16 cellular contexts compared by ENCODE assay signal in the genomic region with DNA sequence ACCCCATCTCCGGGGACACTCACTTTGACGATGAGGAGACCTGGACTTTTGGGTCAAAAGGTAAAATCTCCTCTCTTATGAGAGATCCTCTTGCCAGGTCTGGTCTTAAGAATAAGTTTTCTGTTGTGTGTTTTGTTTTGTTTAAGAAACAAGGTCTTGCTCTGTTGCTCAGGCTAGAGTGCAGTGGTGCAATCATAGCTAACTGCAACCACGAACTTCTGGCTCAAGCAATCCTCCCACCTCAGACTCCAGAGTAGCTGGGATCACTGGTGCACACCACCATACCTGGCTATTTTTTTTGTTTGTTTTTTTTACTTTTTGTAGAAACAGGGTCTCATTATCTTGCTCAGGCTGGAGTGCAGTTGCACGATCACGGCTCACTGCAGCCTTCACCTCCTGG. TPM values are rescaled to one million over a fixed set of nuclear protein-coding genes. Genes with fewer than 3 reads are reported as not detected.
"Had no signal": no experiment of that assay in that cellular context is flagged by ENCODE, and none has a peak within 500 bp of the region (broad histone marks: within the 10 kb centered on the region; RNA-seq: fewer than 3 reads in every experiment).

No MANE protein-coding gene starts in this region.

- DNase-seq: activated CD8-positive, alpha-beta memory T cell treated with anti-CD3 and anti-CD28 coated beads for 24 hours; activated gamma-delta T cell; esophagus squamous epithelium; foreskin fibroblast; head of caudate nucleus; mammary epithelial cell; mucosa of descending colon; naive thymus-derived CD8-positive, alpha-beta T cell; sigmoid colon; stimulated activated CD4-positive, alpha-beta T cell treated with anti-CD3 and anti-CD28 coated beads, Interleukin-12 subunit alpha, Interleukin-12 subunit beta, amount 100 ng/mL, for 4 hours; stimulated activated naive CD4-positive, alpha-beta T cell treated with Interleukin-2 at 50 U/mL for 16 hours; upper lobe of right lung had no signal

- H3K9me3 ChIP-seq: esophagus squamous epithelium, mucosa of descending colon, sigmoid colon, upper lobe of right lung had no signal

- H3K9me3 Mint-ChIP-seq: naive thymus-derived CD8-positive, alpha-beta T cell had no signal

- H3K4me3 ChIP-seq: cardiac muscle cell, esophagus squamous epithelium, mucosa of descending colon, sigmoid colon, upper lobe of right lung had no signal

- H3K27ac ChIP-seq: cardiac muscle cell, esophagus squamous epithelium, sigmoid colon, upper lobe of right lung had no signal

- H3K36me3 ChIP-seq: cardiac muscle cell, esophagus squamous epithelium, sigmoid colon, upper lobe of right lung had no signal

- ATAC-seq: activated CD4-positive, CD25-positive, alpha-beta regulatory T cell treated with anti-CD3 and anti-CD28 coated beads, Interleukin-2, amount 50 U/mL, for 24 hours; mucosa of descending colon; naive thymus-derived CD8-positive, alpha-beta T cell; upper lobe of right lung had no signal

RNA-seq across cellular contexts. Expression of a gene that starts 13.7 kb away (rescaled TPM):
- total RNA-seq: cardiac muscle cell; naive thymus-derived CD8-positive, alpha-beta T cell; osteoblast; pulmonary artery endothelial cell had no signal
- polyA plus RNA-seq: cardiac muscle cell; naive thymus-derived CD8-positive, alpha-beta T cell had no signal
